ENCODE assay signal across 13 cellular contexts in genomic region chr22:46366801-46367706, GRCh38. TPM values are rescaled to one million over a fixed set of nuclear protein-coding genes. Genes with fewer than 3 reads are reported as not detected.
A peak's percentile ranks its signal among the peaks of the same experiment; 100 is the strongest.
DNase-seq lines count a peak whose midpoint lies in the region; ATAC-seq, FAIRE-seq and TF ChIP-seq lines count a peak whose summit lies in the region.
"Had no signal": no experiment of that assay in that cellular context is flagged by ENCODE, and none has a peak within 500 bp of the region (broad histone marks: within the 10 kb centered on the region; RNA-seq: fewer than 3 reads in every experiment).

No MANE protein-coding gene starts in this region.

- TF ChIP-seq CTCF in HEK293 (tag by site-specific recombination; IDR thresholded peaks at IDR 0.05), result no peak
- TF ChIP-seq CTCF in K562 (IDR thresholded peaks at IDR 0.05 in 2 of 3, conservative IDR thresholded peaks at IDR 0.05 in 1 of 3; ENCODE audit: insufficient read depth in 2 of 3, low read depth in 1 of 3, low read length in 3 of 3), result peak in 1 of 3 experiments; percentile 37; a peak in 2 of 6 replicates
- no peak for TF ChIP-seq CTCF in mammary epithelial cell (conservative IDR thresholded peaks at IDR 0.05 in 1 of 2, IDR thresholded peaks at IDR 0.05 in 1 of 2; ENCODE audit: extremely low read depth in 1 of 2, insufficient read depth in 1 of 2, low read depth in 1 of 2, low read length in 2 of 2)

- FAIRE-seq in K562 (lab: Jason Lieb, UNC), result no peak

- no peak for DNase-seq in activated naive CD4-positive, alpha-beta T cell treated with anti-CD3 and anti-CD28 coated beads, Interleukin-2, amount 50 U/mL, for 16 hours
- DNase-seq in K562 (ENCODE audit: extremely low read depth in 1 of 4, low spot score in 3 of 4) (no peak), SJCRH30 (no peak), mammary epithelial cell (no peak)
- no peak for DNase-seq in activated CD4-positive, alpha-beta T cell treated with anti-CD3 and anti-CD28 coated beads, Interleukin-2, amount 10 ng/mL, durations not matched to agents 7 days and 5 days
- DNase-seq: GF-D8, hippocampal formation had no signal

- CTCF ChIA-PET in HEK293 (lab: Yijun Ruan, JAX) (interaction anchor here (0.5 to 2.6 kb wide), 49 partner anchors 8 to 1254 kb away, joined by 3 to 77 read pairs (median 4); no protein-coding TSS in a partner anchor), K562 (lab: Yijun Ruan, JAX; ENCODE audit: low intra/inter-chr PET ratio) (interaction anchor here (0.7 to 1.7 kb wide), 3 partner anchors 24 to 174 kb away, joined by 3 to 10 read pairs (median 4); no protein-coding TSS in a partner anchor), mammary epithelial cell (lab: Charles Lee; ENCODE audit: low non-redundant PET) (interaction anchor here (0.6 to 1.7 kb wide), 5 partner anchors 31 to 432 kb away, joined by 3 to 20 read pairs (median 4); partner anchors contain the start of gene CELSR1)
- CTCF ChIA-PET in activated CD4-positive, alpha-beta T cell treated with anti-CD3 and anti-CD28 coated beads, Interleukin-2, amount 10 ng/mL, durations not matched to agents 7 days and 5 days (lab: Charles Lee), result interaction anchor here (0.6 to 1.9 kb wide), 20 partner anchors 8 to 245 kb away, joined by 3 to 9 read pairs (median 4); no protein-coding TSS in a partner anchor

- H3K9me1 ChIP-seq in K562 (ENCODE audit: control insufficient read depth, insufficient read depth, low read length), result no peaks in the 10 kb centered on the region

- H4K20me1 ChIP-seq in K562 (replicated peaks; ENCODE audit: control insufficient read depth, insufficient read depth, low read length) (peaks cover 6% of the 10 kb centered on the region), mammary epithelial cell (ENCODE audit: insufficient read depth, low read length) (no peaks in the 10 kb centered on the region)

- TF ChIP-seq EP300 in K562 (IDR thresholded peaks at IDR 0.05; ENCODE audit: low read length), result no peak

- H3K36me3 Mint-ChIP-seq in activated naive CD4-positive, alpha-beta T cell treated with anti-CD3 and anti-CD28 coated beads, Interleukin-2, amount 50 U/mL, for 24 hours, result no peaks in the 10 kb centered on the region
- peaks cover 41% of the 10 kb centered on the region for H3K36me3 Mint-ChIP-seq in stimulated activated memory B cell treated with anti-CD40 and anti-IgM and Interleukin-4, amounts not matched to agents 10 μg/mL and 1 μg/mL and 100 μg/mL, for 72 hours
- H3K36me3 Mint-ChIP-seq in activated CD4-positive, alpha-beta T cell treated with anti-CD3 and anti-CD28 coated beads, Interleukin-2, amount 10 ng/mL, durations not matched to agents 7 days and 5 days (ENCODE audit: low read depth), result no peaks in the 10 kb centered on the region

- dilution Hi-C loops in mammary epithelial cell (cut with HindIII; ENCODE audit: low sequenced_read_pairs), result no loop called here

- peaks cover 0 to 34% of the 10 kb centered on the region in 2 experiments; a peak in 2 of 3 replicates for H3K36me3 ChIP-seq in HEK293 (ENCODE audit: control insufficient read depth in 2 of 2, insufficient read depth in 1 of 2, low read length in 2 of 2)
- no peaks in the 10 kb centered on the region for H3K36me3 ChIP-seq in K562 (ENCODE audit: control insufficient read depth, insufficient read depth, low read length)
- H3K36me3 ChIP-seq in SJCRH30, result no peaks in the 10 kb centered on the region
- no peaks in the 10 kb centered on the region for H3K36me3 ChIP-seq in mammary epithelial cell (ENCODE audit: insufficient read depth, low read length)
- H3K36me3 ChIP-seq: esophagus muscularis mucosa had no signal

- H3K9me3 ChIP-seq in HEK293 (ENCODE audit: control insufficient read depth, insufficient read depth, low read depth, low read length), result no peaks in the 10 kb centered on the region
- no peaks in the 10 kb centered on the region for H3K9me3 ChIP-seq in K562 (replicated peaks; ENCODE audit: control insufficient read depth, insufficient read depth, low read depth, low read length)
- H3K9me3 ChIP-seq in SJCRH30 (replicated peaks), result no peaks in the 10 kb centered on the region
- no peaks in the 10 kb centered on the region for H3K9me3 ChIP-seq in mammary epithelial cell (replicated peaks; ENCODE audit: insufficient read depth, low read length)
- H3K9me3 ChIP-seq: esophagus muscularis mucosa had no signal

- no peak for TF ChIP-seq POLR2A in K562 (conservative IDR thresholded peaks at IDR 0.05)

- H2AFZ ChIP-seq in K562 (ENCODE audit: low read depth, low read length) (no peak overlapping the region), mammary epithelial cell (ENCODE audit: low read depth, low read length) (no peak overlapping the region)

- H3K79me2 ChIP-seq in K562 (ENCODE audit: control insufficient read depth, insufficient read depth, low read length) (no peaks in the 10 kb centered on the region), mammary epithelial cell (ENCODE audit: insufficient read depth, low read length) (no peaks in the 10 kb centered on the region)

- no peaks in the 10 kb centered on the region for H3K27me3 Mint-ChIP-seq in activated naive CD4-positive, alpha-beta T cell treated with anti-CD3 and anti-CD28 coated beads, Interleukin-2, amount 50 U/mL, for 24 hours
- H3K27me3 Mint-ChIP-seq in stimulated activated memory B cell treated with anti-CD40 and anti-IgM and Interleukin-4, amounts not matched to agents 10 μg/mL and 1 μg/mL and 100 μg/mL, for 72 hours, result no peaks in the 10 kb centered on the region
- peaks cover 2% of the 10 kb centered on the region for H3K27me3 Mint-ChIP-seq in activated CD4-positive, alpha-beta T cell treated with anti-CD3 and anti-CD28 coated beads, Interleukin-2, amount 10 ng/mL, durations not matched to agents 7 days and 5 days

- H3K9me3 Mint-ChIP-seq in activated naive CD4-positive, alpha-beta T cell treated with anti-CD3 and anti-CD28 coated beads, Interleukin-2, amount 50 U/mL, for 24 hours, result no peaks in the 10 kb centered on the region
- no peaks in the 10 kb centered on the region for H3K9me3 Mint-ChIP-seq in stimulated activated memory B cell treated with anti-CD40 and anti-IgM and Interleukin-4, amounts not matched to agents 10 μg/mL and 1 μg/mL and 100 μg/mL, for 72 hours
- H3K9me3 Mint-ChIP-seq in activated CD4-positive, alpha-beta T cell treated with anti-CD3 and anti-CD28 coated beads, Interleukin-2, amount 10 ng/mL, durations not matched to agents 7 days and 5 days, result no peaks in the 10 kb centered on the region
- H3K9me3 Mint-ChIP-seq: T-helper 2 cell treated with Interferon-gamma antibody and Interleukin-4, amounts not matched to agents 5 μg/mL and 100 μg/mL, for 36 hours had no signal

- H3K4me1 ChIP-seq in HEK293 (ENCODE audit: control insufficient read depth, insufficient read depth, low read length), result no peaks in the 10 kb centered on the region
- H3K4me1 ChIP-seq in K562 (replicated peaks in 1 of 2; ENCODE audit: control insufficient read depth in 2 of 2, insufficient read depth in 2 of 2, low read length in 2 of 2), result peaks cover 0 to 34% of the 10 kb centered on the region in 2 experiments; a peak in 2 of 5 replicates
- H3K4me1 ChIP-seq in SJCRH30, result no peaks in the 10 kb centered on the region
- no peaks in the 10 kb centered on the region for H3K4me1 ChIP-seq in mammary epithelial cell (ENCODE audit: insufficient read depth, low read length)

- TF ChIP-seq RAD21 in K562 (CRISPR knock-in tag; conservative IDR thresholded peaks at IDR 0.05 in 1 of 2, IDR thresholded peaks at IDR 0.05 in 1 of 2), result no peak

- H3K27ac ChIP-seq in HEK293 (ENCODE audit: extremely low read depth, low read depth, low read length) (no peak overlapping the region), K562 (ENCODE audit: extremely low read depth, low read depth, low read length) (no peak overlapping the region), SJCRH30 (no peak overlapping the region), mammary epithelial cell (ENCODE audit: insufficient read depth, low read depth, low read length) (no peak overlapping the region)
- H3K27ac ChIP-seq: coronary artery, esophagus muscularis mucosa had no signal

- ATAC-seq in K562, result peak; percentile 24; the same call in 1 of the 3 replicates
- ATAC-seq in stimulated activated memory B cell treated with anti-CD40 and anti-IgM and Interleukin-4, amounts not matched to agents 10 μg/mL and 1 μg/mL and 100 μg/mL, for 72 hours, result peak; percentile 38

- no peak overlapping the region for H3K9ac ChIP-seq in K562 (ENCODE audit: insufficient read depth in 1 of 2, low read depth in 2 of 2, low read length in 2 of 2)
- H3K9ac ChIP-seq in mammary epithelial cell (ENCODE audit: insufficient read depth, low read length), result no peak overlapping the region

- peak overlapping the region; percentile 23 for H3K4me3 Mint-ChIP-seq in activated naive CD4-positive, alpha-beta T cell treated with anti-CD3 and anti-CD28 coated beads, Interleukin-2, amount 50 U/mL, for 24 hours
- H3K4me3 Mint-ChIP-seq in stimulated activated memory B cell treated with anti-CD40 and anti-IgM and Interleukin-4, amounts not matched to agents 10 μg/mL and 1 μg/mL and 100 μg/mL, for 72 hours, result no peak overlapping the region
- no peak overlapping the region for H3K4me3 Mint-ChIP-seq in activated CD4-positive, alpha-beta T cell treated with anti-CD3 and anti-CD28 coated beads, Interleukin-2, amount 10 ng/mL, durations not matched to agents 7 days and 5 days
- H3K4me3 Mint-ChIP-seq: T-helper 2 cell treated with Interferon-gamma antibody and Interleukin-4, amounts not matched to agents 5 μg/mL and 100 μg/mL, for 36 hours had no signal

- in situ Hi-C loops in K562 (cut with MboI), result loop anchor here (5.0 kb wide), 1 partner anchor 175 kb away; no protein-coding TSS in a partner anchor
- in situ Hi-C loops in mammary epithelial cell (cut with MboI; ENCODE audit: low sequenced_read_pairs in 2 of 2), result loop anchor here in 1 of 2 donors (5.0 to 25.0 kb wide), 2 partner anchors 170 to 395 kb away; partner anchors contain the start of genes CELSR1 and TBC1D22A

- H3K27me3 ChIP-seq in K562 (ENCODE audit: control insufficient read depth in 2 of 2, insufficient read depth in 2 of 2, low read length in 2 of 2) (peaks cover 0 to 47% of the 10 kb centered on the region in 2 experiments; a peak in 4 of 5 replicates), SJCRH30 (peaks cover 6% of the 10 kb centered on the region; the same call in 1 of the 2 replicates), mammary epithelial cell (ENCODE audit: insufficient read depth, low read length) (no peaks in the 10 kb centered on the region)

- WGBS in K562 (ENCODE audit: insufficient coverage, low coverage, missing lambda C conversion rate), result 3% methylated on average over 16 of the region's 45 CpGs
- 86% methylated on average over 12 of the region's 45 CpGs for WGBS in mammary epithelial cell (ENCODE audit: low coverage, missing lambda C conversion rate)

- no peak overlapping the region for H3K27ac Mint-ChIP-seq in activated naive CD4-positive, alpha-beta T cell treated with anti-CD3 and anti-CD28 coated beads, Interleukin-2, amount 50 U/mL, for 24 hours
- H3K27ac Mint-ChIP-seq in stimulated activated memory B cell treated with anti-CD40 and anti-IgM and Interleukin-4, amounts not matched to agents 10 μg/mL and 1 μg/mL and 100 μg/mL, for 72 hours, result no peak overlapping the region
- no peak overlapping the region for H3K27ac Mint-ChIP-seq in activated CD4-positive, alpha-beta T cell treated with anti-CD3 and anti-CD28 coated beads, Interleukin-2, amount 10 ng/mL, durations not matched to agents 7 days and 5 days
- H3K27ac Mint-ChIP-seq: T-helper 2 cell treated with Interferon-gamma antibody and Interleukin-4, amounts not matched to agents 5 μg/mL and 100 μg/mL, for 36 hours had no signal

- no TSS peak for BruUV-seq in K562 (replicated peaks; lab: Mats Ljungman, UMichigan)
- no TSS peak for BruUV-seq in mammary epithelial cell (replicated peaks; lab: Mats Ljungman, UMichigan)

- H3K4me1 Mint-ChIP-seq in activated naive CD4-positive, alpha-beta T cell treated with anti-CD3 and anti-CD28 coated beads, Interleukin-2, amount 50 U/mL, for 24 hours, result peaks cover 25% of the 10 kb centered on the region
- H3K4me1 Mint-ChIP-seq in stimulated activated memory B cell treated with anti-CD40 and anti-IgM and Interleukin-4, amounts not matched to agents 10 μg/mL and 1 μg/mL and 100 μg/mL, for 72 hours, result peaks cover 58% of the 10 kb centered on the region
- H3K4me1 Mint-ChIP-seq in activated CD4-positive, alpha-beta T cell treated with anti-CD3 and anti-CD28 coated beads, Interleukin-2, amount 10 ng/mL, durations not matched to agents 7 days and 5 days, result peaks cover 19% of the 10 kb centered on the region

- H3K4me3 ChIP-seq in HEK293 (ENCODE audit: low read depth, low read length) (no peak overlapping the region), K562 (no peak overlapping the region), SJCRH30 (no peak overlapping the region), mammary epithelial cell (replicated peaks in 1 of 3; ENCODE audit: insufficient read depth in 1 of 3, low read depth in 2 of 3, low read length in 3 of 3) (no peak overlapping the region)
- H3K4me3 ChIP-seq: coronary artery, esophagus muscularis mucosa had no signal

- POLR2A ChIA-PET in HEK293 (lab: Yijun Ruan, JAX) (interaction anchor here (0.7 to 1.5 kb wide), 4 partner anchors 8 to 187 kb away, joined by 3 read pairs; no protein-coding TSS in a partner anchor), K562 (lab: Yijun Ruan, JAX) (interaction anchor here (0.5 to 0.8 kb wide), 6 partner anchors 10 to 99 kb away, joined by 3 to 4 read pairs (median 3); partner anchors contain the start of gene TTC38)
- POLR2A ChIA-PET in activated CD4-positive, alpha-beta T cell treated with anti-CD3 and anti-CD28 coated beads, Interleukin-2, amount 10 ng/mL, durations not matched to agents 7 days and 5 days (lab: Charles Lee), result no interaction called here

- intact Hi-C loops in K562 (cut with micrococcal nuclease) (loop anchor here (1.0 kb wide), 1 partner anchor 175 kb away; no protein-coding TSS in a partner anchor), mammary epithelial cell (cut with micrococcal nuclease) (loop anchor here (1.0 to 2.0 kb wide), 3 partner anchors 24 to 175 kb away; no protein-coding TSS in a partner anchor)

- H3K4me2 ChIP-seq in K562 (ENCODE audit: insufficient read depth, low read length) (peak overlapping the region; percentile 4; the same call in 1 of the 2 replicates), mammary epithelial cell (ENCODE audit: insufficient read depth, low read depth, low read length) (no peak overlapping the region)

RNA-seq across cellular contexts. Expression of gene TRMU, which starts 31.5 kb away (rescaled TPM):
- 143 and 244 TPM in 2 replicates for total RNA-seq in K562 (2011; cell fraction: chromatin; rRNA removed; ENCODE audit: low replicate concordance)
- 146 and 197 TPM in 2 replicates for total RNA-seq in K562 (2011; cell fraction: nucleolus; rRNA removed)
- 117 and 144 TPM in 2 replicates for total RNA-seq in K562 (2011; cell fraction: nucleoplasm; rRNA removed)
- 47.2 and 52.2 TPM in 2 replicates for total RNA-seq in K562 (2014; rRNA removed)
- total RNA-seq in K562 (2014; rRNA removed; fragmentation: Illumina TruSeq; extraction: Trizol), result 28.6 and 28.8 TPM in 2 replicates
- 38.2 and 38.7 TPM in 2 replicates for total RNA-seq in K562 (2015; rRNA removed; fragmentation: Illumina TruSeq; extraction: Trizol)
- 46.0 and 47.2 TPM in 2 replicates for total RNA-seq in K562 (2021)
- 35.3 and 36.7 TPM in 2 replicates for polyA plus RNA-seq in K562 (2011; rRNA removed)
- 28.7 and 36.3 TPM in 2 replicates for polyA plus RNA-seq in K562 (2011; cell fraction: cytosol; rRNA removed)
- polyA plus RNA-seq in K562 (2011; cell fraction: nucleus; rRNA removed), result 224 and 236 TPM in 2 replicates
- 31.9 and 36.3 TPM in 2 replicates for polyA plus RNA-seq in K562 (2012)
- polyA plus RNA-seq in K562 (2014; fragmentation: Illumina TruSeq; extraction: Trizol), result 33.3 and 36.3 TPM in 2 replicates
- polyA plus RNA-seq in K562 (2014; fragmentation: Nextera tagmentation; extraction: Ambion mirVana), result 1 to 10 TPM; 2.3 to 3.7 TPM
- polyA plus RNA-seq in K562 (2014; rRNA removed), result 49.9 and 54.1 TPM in 2 replicates
- polyA minus RNA-seq in K562 (2011; rRNA and poly(A)+ RNA removed), result 24.6 and 28.1 TPM in 2 replicates
- polyA minus RNA-seq in K562 (2011; cell fraction: cytosol; rRNA and poly(A)+ RNA removed), result 11.9 and 14.3 TPM in 2 replicates
- 113 and 153 TPM in 2 replicates for polyA minus RNA-seq in K562 (2011; cell fraction: nucleus; rRNA and poly(A)+ RNA removed)
- 79.9 and 94.8 TPM in 2 replicates for total RNA-seq in SJCRH30 (2014; rRNA removed; shearing (Covaris generic))
- 10 to 100 TPM; 16.3 to 42.0 TPM for total RNA-seq in mammary epithelial cell
- 28.0 TPM for polyA plus RNA-seq in mammary epithelial cell
- 32.4 TPM for polyA minus RNA-seq in mammary epithelial cell
- total RNA-seq in activated CD4-positive, alpha-beta T cell treated with anti-CD3 and anti-CD28 coated beads, Interleukin-2, amount 10 ng/mL, durations not matched to agents 7 days and 5 days, result 10 to 100 TPM; 74.3 to 74.4 TPM
